ENCODE assay signal across 8 cellular contexts in genomic region chr10:119608316-119609155, GRCh38. TPM values are rescaled to one million over a fixed set of nuclear protein-coding genes. Genes with fewer than 3 reads are reported as not detected.
DNase-seq lines count a peak whose midpoint lies in the region; ATAC-seq and TF ChIP-seq lines count a peak whose summit lies in the region.

No MANE protein-coding gene starts in this region.

- H3F3A ChIP-seq in Loucy (ENCODE audit: low read depth): no peaks in the 10 kb centered on the region

- TF ChIP-seq CTCF in Loucy (conservative IDR thresholded peaks at IDR 0.05; ENCODE audit: low read length) (peak; percentile 62), fibroblast of pulmonary artery (IDR thresholded peaks at IDR 0.05; ENCODE audit: low read length, missing control alignments) (peak; percentile 72), osteoblast (IDR thresholded peaks at IDR 0.05; ENCODE audit: extremely low read depth, low read depth, low read length) (peak; percentile 64)

- H3K9me2 ChIP-seq in Loucy (replicated peaks; ENCODE audit: low read depth, low read length): no peaks in the 10 kb centered on the region

- H3K27ac Mint-ChIP-seq in activated T-helper 2 cell treated with anti-CD3 and anti-CD28 coated beads, Interferon-gamma antibody, Interleukin-2, Interleukin-4, amounts not matched to agents 10 μg/mL and 5 μg/mL and 100 μg/mL, durations not matched to agents 14 hours and 24 hours and 36 hours: no peak overlapping the region

- H2AFZ ChIP-seq in Loucy (ENCODE audit: low read length) (peak overlapping the region; percentile 56), osteoblast (ENCODE audit: low read length) (peak overlapping the region; percentile 59)

- no peaks in the 10 kb centered on the region for H3K36me3 ChIP-seq in Loucy (ENCODE audit: insufficient read depth, low read length)
- no peaks in the 10 kb centered on the region for H3K36me3 ChIP-seq in osteoblast (ENCODE audit: insufficient read depth, low read length)

- H3K27me3 ChIP-seq in Loucy (ENCODE audit: insufficient read depth, low read length, poor library complexity, severe bottlenecking) (no peaks in the 10 kb centered on the region), osteoblast (ENCODE audit: insufficient read depth, low read length) (no peaks in the 10 kb centered on the region)

- no peaks in the 10 kb centered on the region for H3K79me2 ChIP-seq in Loucy (ENCODE audit: insufficient read depth, low read length)
- no peaks in the 10 kb centered on the region for H3K79me2 ChIP-seq in osteoblast (ENCODE audit: insufficient read depth, low read length)

- no peak overlapping the region for H3K4me3 Mint-ChIP-seq in activated T-helper 2 cell treated with anti-CD3 and anti-CD28 coated beads, Interferon-gamma antibody, Interleukin-2, Interleukin-4, amounts not matched to agents 10 μg/mL and 5 μg/mL and 100 μg/mL, durations not matched to agents 14 hours and 24 hours and 36 hours (ENCODE audit: low read depth)

- H3K9me3 Mint-ChIP-seq in activated T-helper 2 cell treated with anti-CD3 and anti-CD28 coated beads, Interferon-gamma antibody, Interleukin-2, Interleukin-4, amounts not matched to agents 10 μg/mL and 5 μg/mL and 100 μg/mL, durations not matched to agents 14 hours and 24 hours and 36 hours: peaks cover 9% of the 10 kb centered on the region

- DNase-seq in DMS79 treated with DMSO at 0.1 percent for 48 hours (lab: John Stamatoyannopoulos, UW): peak; percentile 32
- peak; percentile 24 for DNase-seq in activated CD8-positive, alpha-beta memory T cell treated with anti-CD3 and anti-CD28 coated beads, Interleukin-2, amount 50 U/mL, for 4 hours
- DNase-seq in fibroblast of pulmonary artery (ENCODE audit: low read depth): peak; percentile 43
- no peak for DNase-seq in osteoblast (ENCODE audit: insufficient read length, low spot score, missing footprints)
- no peak for DNase-seq in activated T-helper 2 cell treated with anti-CD3 and anti-CD28 coated beads, Interferon-gamma antibody, Interleukin-2, Interleukin-4, amounts not matched to agents 10 μg/mL and 5 μg/mL and 100 μg/mL, durations not matched to agents 14 hours and 24 hours and 36 hours (ENCODE audit: low spot score)
- no peak for DNase-seq in KG1 (lab: John Stamatoyannopoulos, UW)

- intact Hi-C loops in activated T-helper 2 cell treated with anti-CD3 and anti-CD28 coated beads, Interferon-gamma antibody, Interleukin-2, Interleukin-4, amounts not matched to agents 10 μg/mL and 5 μg/mL and 100 μg/mL, durations not matched to agents 14 hours and 24 hours and 36 hours (cut with micrococcal nuclease): no loop called here

- H4K20me1 ChIP-seq in Loucy (ENCODE audit: insufficient read depth, low read length, poor library complexity, severe bottlenecking) (no peaks in the 10 kb centered on the region), osteoblast (ENCODE audit: insufficient read depth, low read length) (no peaks in the 10 kb centered on the region)

- H3K4me1 ChIP-seq in Loucy (ENCODE audit: insufficient read depth, low read length, poor library complexity, severe bottlenecking) (no peaks in the 10 kb centered on the region), osteoblast (ENCODE audit: insufficient read depth, low read length) (no peaks in the 10 kb centered on the region)

- peaks cover 2% of the 10 kb centered on the region for H3K4me1 Mint-ChIP-seq in activated T-helper 2 cell treated with anti-CD3 and anti-CD28 coated beads, Interferon-gamma antibody, Interleukin-2, Interleukin-4, amounts not matched to agents 10 μg/mL and 5 μg/mL and 100 μg/mL, durations not matched to agents 14 hours and 24 hours and 36 hours (ENCODE audit: low read depth)

- peaks cover 13% of the 10 kb centered on the region for H3K27me3 Mint-ChIP-seq in activated T-helper 2 cell treated with anti-CD3 and anti-CD28 coated beads, Interferon-gamma antibody, Interleukin-2, Interleukin-4, amounts not matched to agents 10 μg/mL and 5 μg/mL and 100 μg/mL, durations not matched to agents 14 hours and 24 hours and 36 hours (ENCODE audit: low read depth)

- no peak overlapping the region for H3K9ac ChIP-seq in Loucy (ENCODE audit: low read depth, low read length, poor library complexity, severe bottlenecking)

- no peaks in the 10 kb centered on the region for H3K36me3 Mint-ChIP-seq in activated T-helper 2 cell treated with anti-CD3 and anti-CD28 coated beads, Interferon-gamma antibody, Interleukin-2, Interleukin-4, amounts not matched to agents 10 μg/mL and 5 μg/mL and 100 μg/mL, durations not matched to agents 14 hours and 24 hours and 36 hours (ENCODE audit: low read depth)

- no peak overlapping the region for H3K27ac ChIP-seq in osteoblast (ENCODE audit: low read depth, low read length)

- no peak for ATAC-seq in HG03097 (IDR thresholded peaks at IDR 0.05; ENCODE audit: low FRiP score, unreplicated experiment)

- H3K4me2 ChIP-seq in Loucy (ENCODE audit: low read depth, low read length, poor library complexity, severe bottlenecking) (peak overlapping the region; percentile 32), osteoblast (ENCODE audit: insufficient read depth, low read length) (peak overlapping the region; percentile 67)

- no peaks in the 10 kb centered on the region for H3K9me3 ChIP-seq in Loucy (ENCODE audit: insufficient read depth, low read depth, low read length)
- H3K9me3 ChIP-seq in osteoblast (ENCODE audit: low read depth, low read length): no peaks in the 10 kb centered on the region

- H3K4me3 ChIP-seq in Loucy (ENCODE audit: low read length, poor library complexity, severe bottlenecking): no peak overlapping the region
- no peak overlapping the region for H3K4me3 ChIP-seq in fibroblast of pulmonary artery (replicated peaks; ENCODE audit: low read depth, low read length)
- no peak overlapping the region for H3K4me3 ChIP-seq in osteoblast (ENCODE audit: insufficient read depth, low read length)

RNA-seq across cellular contexts. Expression of gene TIAL1, which starts 11.8 kb away (rescaled TPM):
- 53.6 TPM in 2 replicates for total RNA-seq in osteoblast
- 183 and 184 TPM in 2 replicates for total RNA-seq in activated T-helper 2 cell treated with anti-CD3 and anti-CD28 coated beads, Interferon-gamma antibody, Interleukin-2, Interleukin-4, amounts not matched to agents 10 μg/mL and 5 μg/mL and 100 μg/mL, durations not matched to agents 14 hours and 24 hours and 36 hours

RNA-seq across cellular contexts. Expression of gene BAG3, which starts 42.6 kb away (rescaled TPM):
- total RNA-seq in osteoblast: 12.7 TPM in 2 replicates
- total RNA-seq in activated T-helper 2 cell treated with anti-CD3 and anti-CD28 coated beads, Interferon-gamma antibody, Interleukin-2, Interleukin-4, amounts not matched to agents 10 μg/mL and 5 μg/mL and 100 μg/mL, durations not matched to agents 14 hours and 24 hours and 36 hours: 31.8 and 33.3 TPM in 2 replicates

Comparison
In these comparisons a context has a peak if more than half of its experiments do, and no peak if none do; other contexts are left out.
1. DNase-seq: peak in DMS79 treated with DMSO at 0.1 percent for 48 hours (single experiment), activated CD8-positive, alpha-beta memory T cell treated with anti-CD3 and anti-CD28 coated beads, Interleukin-2, amount 50 U/mL, for 4 hours (single experiment) and fibroblast of pulmonary artery (single experiment); none in osteoblast (single experiment), activated T-helper 2 cell treated with anti-CD3 and anti-CD28 coated beads, Interferon-gamma antibody, Interleukin-2, Interleukin-4, amounts not matched to agents 10 μg/mL and 5 μg/mL and 100 μg/mL, durations not matched to agents 14 hours and 24 hours and 36 hours (single experiment) and KG1 (single experiment).
2. Peak in every context shown above with its lines, with median percentiles within 50 percentile points of each other: CTCF ChIP-seq.